In genomic region chr3:44439499-44440295, GRCh38 we compare ENCODE assay signal across 8 cellular contexts. TPM values are rescaled to one million over a fixed set of nuclear protein-coding genes. Genes with fewer than 3 reads are reported as not detected.
DNase-seq lines count a peak whose midpoint lies in the region; ATAC-seq and TF ChIP-seq lines count a peak whose summit lies in the region.

No MANE protein-coding gene starts in this region.

- no peak overlapping the region for H2AFZ ChIP-seq in SK-N-SH (ENCODE audit: low read depth)

- no peaks in the 10 kb centered on the region for H3K9me3 ChIP-seq in SK-N-SH

- H3K9me2 ChIP-seq in SK-N-SH, result no peaks in the 10 kb centered on the region

- no peak for TF ChIP-seq CTCF in GM13977 (IDR thresholded peaks at IDR 0.05; ENCODE audit: extremely low read depth, insufficient read depth, missing control alignments)
- no peak for TF ChIP-seq CTCF in SK-N-SH (IDR thresholded peaks at IDR 0.05)

- H3K27ac ChIP-seq in SK-N-SH (ENCODE audit: low read depth in 2 of 2, low read length in 1 of 2) (peak overlapping the region; percentile 67 to 89), layer of hippocampus (ENCODE audit: low read depth, low read length) (peak overlapping the region; percentile 49)

- TF ChIP-seq RAD21 in SK-N-SH (IDR thresholded peaks at IDR 0.05; ENCODE audit: low read length), result peak; percentile 36; the same call in 1 of the 2 replicates

- 26% methylated on average over 7 of the region's 7 CpGs for WGBS in SK-N-SH (ENCODE audit: low lambda C conversion rate)

- POLR2A ChIA-PET in SK-N-SH (lab: Yijun Ruan, JAX), result interaction anchor here (0.9 to 1.7 kb wide), 4 partner anchors 9 to 101 kb away, joined by 3 to 11 read pairs (median 4); partner anchors contain the start of genes TCAIM and ZNF445
- POLR2A ChIA-PET in activated naive CD8-positive, alpha-beta T cell treated with anti-CD3 and anti-CD28 coated beads, Interleukin-2, amount 10 ng/mL, durations not matched to agents 7 days and 5 days (lab: Charles Lee), result interaction anchor here (0.9 to 2.4 kb wide), 5 partner anchors 9 to 322 kb away, joined by 4 to 29 read pairs (median 7); partner anchors contain the start of genes KIAA1143, KIF15, TCAIM and ZNF445

- no peaks in the 10 kb centered on the region for H3K27me3 ChIP-seq in SK-N-SH (ENCODE audit: insufficient read depth)
- no peaks in the 10 kb centered on the region for H3K27me3 ChIP-seq in layer of hippocampus (ENCODE audit: control insufficient read depth, insufficient read depth, low read length)

- H3K79me2 ChIP-seq in SK-N-SH (ENCODE audit: insufficient read depth), result no peaks in the 10 kb centered on the region

- CTCF ChIA-PET in SK-N-SH (lab: Yijun Ruan, JAX), result interaction anchor here (1.3 kb wide), 1 partner anchor 8 kb away, joined by 3 read pairs; no protein-coding TSS in a partner anchor

- H3K4me3 ChIP-seq in SK-N-SH (ENCODE audit: low read depth in 2 of 2, low read length in 1 of 2), result no peak overlapping the region; a peak in 1 of 4 replicates

- no peaks in the 10 kb centered on the region for H4K20me1 ChIP-seq in SK-N-SH (ENCODE audit: insufficient read depth)

- peak; percentile 95 for ATAC-seq in HG02885 (IDR thresholded peaks at IDR 0.05; ENCODE audit: poor library complexity, unreplicated experiment)
- ATAC-seq in activated naive CD8-positive, alpha-beta T cell treated with anti-CD3 and anti-CD28 coated beads, Interleukin-2, amount 10 ng/mL, durations not matched to agents 7 days and 5 days (ENCODE audit: low read depth), result peak; percentile 95

- peaks cover 8% of the 10 kb centered on the region for H3F3A ChIP-seq in SK-N-SH (replicated peaks; ENCODE audit: insufficient read depth)

- H3K4me3 Mint-ChIP-seq in activated naive CD8-positive, alpha-beta T cell treated with anti-CD3 and anti-CD28 coated beads, Interleukin-2, amount 10 ng/mL, durations not matched to agents 7 days and 5 days, result peak overlapping the region; percentile 78

- DNase-seq in GM13977 (ENCODE audit: low spot score) (peak; percentile 78), SK-N-SH (peak; percentile 74), NCI-H2196 (lab: John Stamatoyannopoulos, UW; ENCODE audit: unreplicated experiment) (no peak), EL (no peak)
- peak; percentile 60 for DNase-seq in activated naive CD8-positive, alpha-beta T cell treated with anti-CD3 and anti-CD28 coated beads, Interleukin-2, amount 10 ng/mL, durations not matched to agents 7 days and 5 days
- DNase-seq in stimulated activated CD4-positive, alpha-beta T cell treated with anti-CD3 and anti-CD28 coated beads, Interleukin-4, amount 100 ng/mL, for 4 hours, result peak; percentile 33 to 54

- H3K36me3 Mint-ChIP-seq in activated naive CD8-positive, alpha-beta T cell treated with anti-CD3 and anti-CD28 coated beads, Interleukin-2, amount 10 ng/mL, durations not matched to agents 7 days and 5 days, result peaks cover 44% of the 10 kb centered on the region

- no peaks in the 10 kb centered on the region for H3K9me3 Mint-ChIP-seq in activated naive CD8-positive, alpha-beta T cell treated with anti-CD3 and anti-CD28 coated beads, Interleukin-2, amount 10 ng/mL, durations not matched to agents 7 days and 5 days

- peak in 1 of 2 experiments; percentile 70; a peak in 2 of 4 replicates for TF ChIP-seq EP300 in SK-N-SH (IDR thresholded peaks at IDR 0.05; ENCODE audit: borderline replicate concordance in 1 of 2, low read depth in 1 of 2, low read length in 1 of 2)

- peaks cover 34% of the 10 kb centered on the region for H3K4me1 Mint-ChIP-seq in activated naive CD8-positive, alpha-beta T cell treated with anti-CD3 and anti-CD28 coated beads, Interleukin-2, amount 10 ng/mL, durations not matched to agents 7 days and 5 days

- no peaks in the 10 kb centered on the region for H3K27me3 Mint-ChIP-seq in activated naive CD8-positive, alpha-beta T cell treated with anti-CD3 and anti-CD28 coated beads, Interleukin-2, amount 10 ng/mL, durations not matched to agents 7 days and 5 days

- no peak overlapping the region; the same call in 1 of the 2 replicates for H3K4me2 ChIP-seq in SK-N-SH

- H3K27ac Mint-ChIP-seq in activated naive CD8-positive, alpha-beta T cell treated with anti-CD3 and anti-CD28 coated beads, Interleukin-2, amount 10 ng/mL, durations not matched to agents 7 days and 5 days, result peak overlapping the region; percentile 95

- peaks cover 9% of the 10 kb centered on the region in 2 experiments for H3K36me3 ChIP-seq in SK-N-SH (replicated peaks in 1 of 2; ENCODE audit: control insufficient read depth in 1 of 2, insufficient read depth in 2 of 2, low read length in 1 of 2)

- in situ Hi-C loops in GM13977 (cut with MboI; ENCODE audit: low pct_unique_long_range_greater_than_20kb, low sequenced_read_pairs, unreplicated experiment), result no loop called here

- H3K4me1 ChIP-seq in SK-N-SH (ENCODE audit: control insufficient read depth in 1 of 2, insufficient read depth in 2 of 2, low read depth in 1 of 2, low read length in 1 of 2), result peaks cover 3 to 28% of the 10 kb centered on the region in 2 experiments; a peak in 2 of 4 replicates

- no peak overlapping the region for H3K9ac ChIP-seq in SK-N-SH

TF ChIP-seq in SK-N-SH, 30 proteins besides CTCF, POLR2A, EP300 and RAD21 (continues in another document):
- TF ChIP-seq NFIC (IDR thresholded peaks at IDR 0.05; ENCODE audit: borderline replicate concordance), result no peak
- peak; percentile 50; the same call in 1 of the 2 replicates for TF ChIP-seq POLR2AphosphoS5 (IDR thresholded peaks at IDR 0.05; ENCODE audit: low read depth, low read length)
- no peak; the same call in 1 of the 2 replicates for TF ChIP-seq MAX (IDR thresholded peaks at IDR 0.05; ENCODE audit: low read depth)
- TF ChIP-seq FOXJ3 (CRISPR knock-in tag; IDR thresholded peaks at IDR 0.05), result 0 out of 2 replicates have a peak, but pooled peaks have one; percentile 57
- peak; percentile 74 for TF ChIP-seq PBX3 (IDR thresholded peaks at IDR 0.05)
- no peak for TF ChIP-seq RFX5 (IDR thresholded peaks at IDR 0.05; ENCODE audit: low read length)
- TF ChIP-seq JUND (IDR thresholded peaks at IDR 0.05), result no peak; the same call in 1 of the 2 replicates
- no peak for TF ChIP-seq SMC3 (IDR thresholded peaks at IDR 0.05; ENCODE audit: low read depth, low read length)
- no peak for TF ChIP-seq TAF1 (IDR thresholded peaks at IDR 0.05; ENCODE audit: borderline replicate concordance, low read depth, low read length)
- peak; percentile 82 for TF ChIP-seq GATA2 (CRISPR knock-in tag; IDR thresholded peaks at IDR 0.05)
- TF ChIP-seq RCOR1 (IDR thresholded peaks at IDR 0.05; ENCODE audit: low read length), result peak; percentile 73
- no peak for TF ChIP-seq REST (IDR thresholded peaks at IDR 0.05; ENCODE audit: low read depth, low read length)
- TF ChIP-seq ELF1 (IDR thresholded peaks at IDR 0.05), result no peak
- no peak for TF ChIP-seq TEAD4 (IDR thresholded peaks at IDR 0.05; ENCODE audit: borderline replicate concordance, insufficient read depth)
- TF ChIP-seq USF2 (IDR thresholded peaks at IDR 0.05; ENCODE audit: borderline replicate concordance, low read depth, low read length), result no peak

RNA-seq across cellular contexts. Expression of gene ZNF445, which starts 37.8 kb away (rescaled TPM):
- polyA plus RNA-seq in SK-N-SH (2012; rRNA removed), result 2.2 and 2.9 TPM in 2 replicates
- 1.6 and 2.0 TPM in 2 replicates for polyA plus RNA-seq in SK-N-SH (2012; cell fraction: cytosol; rRNA removed)
- 6.2 and 8.1 TPM in 2 replicates for polyA plus RNA-seq in SK-N-SH (2012; cell fraction: nucleus; rRNA removed)
- total RNA-seq in activated naive CD8-positive, alpha-beta T cell treated with anti-CD3 and anti-CD28 coated beads, Interleukin-2, amount 10 ng/mL, durations not matched to agents 7 days and 5 days, result 10 to 100 TPM; 26.2 to 27.2 TPM

Comparison
In these comparisons a context has a peak if more than half of its experiments do, and no peak if none do; other contexts are left out.
1. DNase-seq: peak in GM13977 (single experiment), SK-N-SH (single experiment), activated naive CD8-positive, alpha-beta T cell treated with anti-CD3 and anti-CD28 coated beads, Interleukin-2, amount 10 ng/mL, durations not matched to agents 7 days and 5 days (single experiment) and stimulated activated CD4-positive, alpha-beta T cell treated with anti-CD3 and anti-CD28 coated beads, Interleukin-4, amount 100 ng/mL, for 4 hours (2 of 2); none in NCI-H2196 (single experiment) and EL (single experiment).